ENCODE assay signal across 19 cellular contexts in genomic region chrX:14777484-14777883, GRCh38.
DNase-seq lines count a peak whose midpoint lies in the region; ATAC-seq and TF ChIP-seq lines count a peak whose summit lies in the region.
"Had no signal": no experiment of that assay in that cellular context is flagged by ENCODE, and none has a peak within 500 bp of the region (broad histone marks: within the 10 kb centered on the region; RNA-seq: fewer than 3 reads in every experiment).

No MANE protein-coding gene starts in this region.

- no peak overlapping the region for H3K27ac ChIP-seq in gastrocnemius medialis
- H3K27ac ChIP-seq: coronary artery, RWPE1 had no signal

- TF ChIP-seq POLR2A in gastrocnemius medialis (IDR thresholded peaks at IDR 0.05) (no peak), lower leg skin (IDR thresholded peaks at IDR 0.05) (no peak)

- intact Hi-C loops in gastrocnemius medialis (cut with DNase I; ENCODE audit: low total_unique reads): no loop called here
- intact Hi-C loops in lower leg skin (cut with DNase I; ENCODE audit: low total_unique reads): no loop called here

- no peak for ATAC-seq in GM19467 (IDR thresholded peaks at IDR 0.05; ENCODE audit: unreplicated experiment)
- ATAC-seq in gastrocnemius medialis: no peak
- ATAC-seq: naive thymus-derived CD4-positive, alpha-beta T cell had no signal

- DNase-seq in COLO829 (ENCODE audit: low spot score) (peak; percentile 3), LHCN-M2 (ENCODE audit: low read depth) (peak; percentile 29), astrocyte of the hippocampus (ENCODE audit: low read depth, low spot score) (peak; percentile 5), foreskin fibroblast (peak; percentile 22 to 28), anterior cingulate cortex (lab: John Stamatoyannopoulos, UW) (no peak), gastrocnemius medialis (no peak), lower leg skin (ENCODE audit: low spot score in 2 of 2) (no peak)
- DNase-seq: activated naive CD4-positive, alpha-beta T cell; aorta; immature natural killer cell; Kasumi-1; naive thymus-derived CD4-positive, alpha-beta T cell; NCI-H187; posterior cingulate gyrus; small intestine; stimulated activated CD4-positive, alpha-beta T cell treated with anti-CD3 and anti-CD28 coated beads, Interleukin-4, amount 100 ng/mL, for 1 hour had no signal

- H3K4me3 ChIP-seq in foreskin fibroblast (ENCODE audit: low read depth in 1 of 2, low read length in 2 of 2) (no peak overlapping the region), gastrocnemius medialis (no peak overlapping the region), lower leg skin (ENCODE audit: low read depth, poor library complexity, severe bottlenecking) (no peak overlapping the region)
- H3K4me3 ChIP-seq: coronary artery had no signal

- H3K9me3 ChIP-seq in gastrocnemius medialis: no peaks in the 10 kb centered on the region

- H3K4me1 ChIP-seq in gastrocnemius medialis: no peaks in the 10 kb centered on the region

- H3K27me3 ChIP-seq in gastrocnemius medialis: no peaks in the 10 kb centered on the region

- 73 to 78% methylated on average over 2 of the region's 2 CpGs for WGBS in lower leg skin, 2 donors

- H3K36me3 ChIP-seq in gastrocnemius medialis: no peaks in the 10 kb centered on the region

- TF ChIP-seq CTCF in foreskin fibroblast (IDR thresholded peaks at IDR 0.05; ENCODE audit: low read depth, low read length) (no peak), gastrocnemius medialis (IDR thresholded peaks at IDR 0.05 in 4 of 5, conservative IDR thresholded peaks at IDR 0.05 in 1 of 5) (no peak), lower leg skin (IDR thresholded peaks at IDR 0.05) (no peak)

- in situ Hi-C loops in gastrocnemius medialis (cut with MboI; ENCODE audit: low sequenced_read_pairs in 4 of 4): no loop called here

Comparison
In these comparisons a context has a peak if more than half of its experiments do, and no peak if none do; other contexts are left out.
1. DNase-seq: peak in COLO829 (single experiment), LHCN-M2 (single experiment), astrocyte of the hippocampus (single experiment) and foreskin fibroblast (2 of 2); none in anterior cingulate cortex (0 of 58), gastrocnemius medialis (0 of 2) and lower leg skin (0 of 2).